Comparison of ENCODE assay signal across 1 cellular context in the genomic region with DNA sequence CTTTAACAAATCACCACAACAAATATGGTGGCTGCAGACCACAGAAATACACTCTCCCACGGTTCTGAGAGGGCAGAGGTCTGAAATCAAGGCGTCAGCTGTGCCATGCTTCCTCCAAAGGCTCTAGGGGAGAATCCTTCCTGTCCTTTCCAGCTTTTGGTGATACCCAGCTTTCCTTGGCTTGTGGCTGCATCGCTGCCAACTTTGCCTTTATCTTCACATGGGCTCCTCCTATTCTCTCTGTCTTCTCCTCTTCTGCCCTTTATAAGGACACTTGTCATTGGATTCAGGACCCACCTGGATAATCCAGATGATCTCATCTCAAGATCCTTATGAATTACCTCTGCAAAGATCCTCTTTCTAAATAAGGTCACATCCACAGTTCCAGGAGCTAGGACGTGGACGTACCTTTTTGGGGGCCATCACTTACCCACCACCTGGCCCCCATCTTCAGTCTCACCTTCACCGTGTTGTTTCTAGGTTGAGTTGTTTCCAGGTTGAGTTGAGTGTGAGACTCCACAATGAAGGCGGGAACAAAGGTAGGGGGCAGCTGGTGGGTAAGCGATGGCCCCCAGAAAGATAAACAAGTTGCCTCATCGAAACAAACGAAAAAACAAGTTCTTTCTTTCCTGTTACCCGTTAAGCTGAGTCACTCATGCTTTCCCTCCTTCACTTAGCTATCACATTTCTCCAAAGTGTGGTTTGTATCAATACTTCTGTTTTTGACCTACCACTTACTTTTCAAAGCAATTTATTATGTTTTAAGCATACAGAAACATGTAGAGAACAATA.
TF ChIP-seq lines count a peak whose summit lies in the region.

No MANE protein-coding gene starts in this region.

TF ChIP-seq in HepG2, 621 proteins besides CTCF, POLR2A, EP300 and RAD21 (continued from another document):
- TF ChIP-seq MNT (IDR thresholded peaks at IDR 0.05), result no peak
- TF ChIP-seq ZNF329 (CRISPR knock-in tag; IDR thresholded peaks at IDR 0.05; ENCODE audit: low read depth), result no peak
- no peak for TF ChIP-seq GPBP1L1 (CRISPR knock-in tag; IDR thresholded peaks at IDR 0.05)
- TF ChIP-seq ZNF33B (CRISPR knock-in tag; IDR thresholded peaks at IDR 0.05), result no peak
- no peak for TF ChIP-seq ZNF34 (CRISPR knock-in tag; IDR thresholded peaks at IDR 0.05; ENCODE audit: borderline replicate concordance)
- TF ChIP-seq ZNF468 (CRISPR knock-in tag; IDR thresholded peaks at IDR 0.05), result no peak
- no peak for TF ChIP-seq KMT2A (CRISPR knock-in tag; IDR thresholded peaks at IDR 0.05)
- no peak for TF ChIP-seq FLYWCH1 (CRISPR knock-in tag; IDR thresholded peaks at IDR 0.05)
- peak; percentile 50; the same call in 1 of the 2 replicates for TF ChIP-seq CHD4 (IDR thresholded peaks at IDR 0.05; ENCODE audit: borderline replicate concordance, low read length)
- no peak for TF ChIP-seq SRY (CRISPR knock-in tag; IDR thresholded peaks at IDR 0.05)
- TF ChIP-seq ZMYM3 (CRISPR knock-in tag; IDR thresholded peaks at IDR 0.05), result peak; percentile 67; the same call in 1 of the 2 replicates
- TF ChIP-seq, protein P1, sequence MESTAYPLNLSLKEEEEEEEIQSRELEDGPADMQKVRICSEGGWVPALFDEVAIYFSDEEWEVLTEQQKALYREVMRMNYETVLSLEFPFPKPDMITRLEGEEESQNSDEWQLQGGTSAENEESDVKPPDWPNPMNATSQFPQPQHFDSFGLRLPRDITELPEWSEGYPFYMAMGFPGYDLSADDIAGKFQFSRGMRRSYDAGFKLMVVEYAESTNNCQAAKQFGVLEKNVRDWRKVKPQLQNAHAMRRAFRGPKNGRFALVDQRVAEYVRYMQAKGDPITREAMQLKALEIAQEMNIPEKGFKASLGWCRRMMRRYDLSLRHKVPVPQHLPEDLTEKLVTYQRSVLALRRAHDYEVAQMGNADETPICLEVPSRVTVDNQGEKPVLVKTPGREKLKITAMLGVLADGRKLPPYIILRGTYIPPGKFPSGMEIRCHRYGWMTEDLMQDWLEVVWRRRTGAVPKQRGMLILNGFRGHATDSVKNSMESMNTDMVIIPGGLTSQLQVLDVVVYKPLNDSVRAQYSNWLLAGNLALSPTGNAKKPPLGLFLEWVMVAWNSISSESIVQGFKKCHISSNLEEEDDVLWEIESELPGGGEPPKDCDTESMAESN (CRISPR knock-in tag; conservative IDR thresholded peaks at IDR 0.05), result no peak
- TF ChIP-seq, protein P2, sequence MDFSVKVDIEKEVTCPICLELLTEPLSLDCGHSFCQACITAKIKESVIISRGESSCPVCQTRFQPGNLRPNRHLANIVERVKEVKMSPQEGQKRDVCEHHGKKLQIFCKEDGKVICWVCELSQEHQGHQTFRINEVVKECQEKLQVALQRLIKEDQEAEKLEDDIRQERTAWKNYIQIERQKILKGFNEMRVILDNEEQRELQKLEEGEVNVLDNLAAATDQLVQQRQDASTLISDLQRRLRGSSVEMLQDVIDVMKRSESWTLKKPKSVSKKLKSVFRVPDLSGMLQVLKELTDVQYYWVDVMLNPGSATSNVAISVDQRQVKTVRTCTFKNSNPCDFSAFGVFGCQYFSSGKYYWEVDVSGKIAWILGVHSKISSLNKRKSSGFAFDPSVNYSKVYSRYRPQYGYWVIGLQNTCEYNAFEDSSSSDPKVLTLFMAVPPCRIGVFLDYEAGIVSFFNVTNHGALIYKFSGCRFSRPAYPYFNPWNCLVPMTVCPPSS (IDR thresholded peaks at IDR 0.05), result no peak
- TF ChIP-seq ZNF543 (CRISPR knock-in tag; IDR thresholded peaks at IDR 0.05), result no peak
- no peak for TF ChIP-seq ZNF337 (CRISPR knock-in tag; IDR thresholded peaks at IDR 0.05; ENCODE audit: borderline replicate concordance, low read depth)
- no peak for TF ChIP-seq GTF3A (CRISPR knock-in tag; conservative IDR thresholded peaks at IDR 0.05)
- no peak for TF ChIP-seq TP53 (CRISPR knock-in tag; conservative IDR thresholded peaks at IDR 0.05)
- TF ChIP-seq GPN1 (CRISPR knock-in tag; IDR thresholded peaks at IDR 0.05; ENCODE audit: borderline replicate concordance), result no peak
- no peak for TF ChIP-seq TERF1 (CRISPR knock-in tag; IDR thresholded peaks at IDR 0.05)
- TF ChIP-seq SOX13 (IDR thresholded peaks at IDR 0.05), result no peak
- TF ChIP-seq SOX13 (CRISPR knock-in tag; conservative IDR thresholded peaks at IDR 0.05 in 1 of 2, IDR thresholded peaks at IDR 0.05 in 1 of 2), result peak in 1 of 2 experiments; percentile 15; a peak in 1 of 4 replicates
- peak; percentile 60 for TF ChIP-seq FOSL2 (CRISPR knock-in tag; IDR thresholded peaks at IDR 0.05)
- no peak for TF ChIP-seq ZNF343 (CRISPR knock-in tag; IDR thresholded peaks at IDR 0.05)
- no peak for TF ChIP-seq HNF4G (IDR thresholded peaks at IDR 0.05; ENCODE audit: borderline replicate concordance, low read depth, low read length)
- TF ChIP-seq HNF4G (CRISPR knock-in tag; IDR thresholded peaks at IDR 0.05; ENCODE audit: borderline replicate concordance, low read depth), result no peak
- no peak for TF ChIP-seq SALL1 (CRISPR knock-in tag; IDR thresholded peaks at IDR 0.05)
- no peak for TF ChIP-seq NR1H2 (CRISPR knock-in tag; IDR thresholded peaks at IDR 0.05; ENCODE audit: borderline replicate concordance, low read depth)
- TF ChIP-seq, protein P3, sequence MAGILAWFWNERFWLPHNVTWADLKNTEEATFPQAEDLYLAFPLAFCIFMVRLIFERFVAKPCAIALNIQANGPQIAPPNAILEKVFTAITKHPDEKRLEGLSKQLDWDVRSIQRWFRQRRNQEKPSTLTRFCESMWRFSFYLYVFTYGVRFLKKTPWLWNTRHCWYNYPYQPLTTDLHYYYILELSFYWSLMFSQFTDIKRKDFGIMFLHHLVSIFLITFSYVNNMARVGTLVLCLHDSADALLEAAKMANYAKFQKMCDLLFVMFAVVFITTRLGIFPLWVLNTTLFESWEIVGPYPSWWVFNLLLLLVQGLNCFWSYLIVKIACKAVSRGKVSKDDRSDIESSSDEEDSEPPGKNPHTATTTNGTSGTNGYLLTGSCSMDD (CRISPR knock-in tag; IDR thresholded peaks at IDR 0.05), result no peak
- TF ChIP-seq REST (IDR thresholded peaks at IDR 0.05; ENCODE audit: borderline replicate concordance in 1 of 2, low read depth in 1 of 2, low read length in 2 of 2), result no peak
- TF ChIP-seq, protein P4, sequence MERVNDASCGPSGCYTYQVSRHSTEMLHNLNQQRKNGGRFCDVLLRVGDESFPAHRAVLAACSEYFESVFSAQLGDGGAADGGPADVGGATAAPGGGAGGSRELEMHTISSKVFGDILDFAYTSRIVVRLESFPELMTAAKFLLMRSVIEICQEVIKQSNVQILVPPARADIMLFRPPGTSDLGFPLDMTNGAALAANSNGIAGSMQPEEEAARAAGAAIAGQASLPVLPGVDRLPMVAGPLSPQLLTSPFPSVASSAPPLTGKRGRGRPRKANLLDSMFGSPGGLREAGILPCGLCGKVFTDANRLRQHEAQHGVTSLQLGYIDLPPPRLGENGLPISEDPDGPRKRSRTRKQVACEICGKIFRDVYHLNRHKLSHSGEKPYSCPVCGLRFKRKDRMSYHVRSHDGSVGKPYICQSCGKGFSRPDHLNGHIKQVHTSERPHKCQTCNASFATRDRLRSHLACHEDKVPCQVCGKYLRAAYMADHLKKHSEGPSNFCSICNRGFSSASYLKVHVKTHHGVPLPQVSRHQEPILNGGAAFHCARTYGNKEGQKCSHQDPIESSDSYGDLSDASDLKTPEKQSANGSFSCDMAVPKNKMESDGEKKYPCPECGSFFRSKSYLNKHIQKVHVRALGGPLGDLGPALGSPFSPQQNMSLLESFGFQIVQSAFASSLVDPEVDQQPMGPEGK (CRISPR knock-in tag; IDR thresholded peaks at IDR 0.05), result peak; percentile 56
- TF ChIP-seq ZNF841 (CRISPR knock-in tag; IDR thresholded peaks at IDR 0.05; ENCODE audit: borderline replicate concordance), result no peak
- no peak for TF ChIP-seq ZNF292 (CRISPR knock-in tag; IDR thresholded peaks at IDR 0.05; ENCODE audit: borderline replicate concordance, low read depth)
- TF ChIP-seq CEBPB (IDR thresholded peaks at IDR 0.05; ENCODE audit: borderline replicate concordance, low read depth, low read length), result no peak
- TF ChIP-seq, protein P5, sequence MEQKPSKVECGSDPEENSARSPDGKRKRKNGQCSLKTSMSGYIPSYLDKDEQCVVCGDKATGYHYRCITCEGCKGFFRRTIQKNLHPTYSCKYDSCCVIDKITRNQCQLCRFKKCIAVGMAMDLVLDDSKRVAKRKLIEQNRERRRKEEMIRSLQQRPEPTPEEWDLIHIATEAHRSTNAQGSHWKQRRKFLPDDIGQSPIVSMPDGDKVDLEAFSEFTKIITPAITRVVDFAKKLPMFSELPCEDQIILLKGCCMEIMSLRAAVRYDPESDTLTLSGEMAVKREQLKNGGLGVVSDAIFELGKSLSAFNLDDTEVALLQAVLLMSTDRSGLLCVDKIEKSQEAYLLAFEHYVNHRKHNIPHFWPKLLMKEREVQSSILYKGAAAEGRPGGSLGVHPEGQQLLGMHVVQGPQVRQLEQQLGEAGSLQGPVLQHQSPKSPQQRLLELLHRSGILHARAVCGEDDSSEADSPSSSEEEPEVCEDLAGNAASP (CRISPR knock-in tag; IDR thresholded peaks at IDR 0.05; ENCODE audit: borderline replicate concordance), result no peak
- no peak for TF ChIP-seq STAG1 (CRISPR knock-in tag; IDR thresholded peaks at IDR 0.05)
- TF ChIP-seq KDM1A (CRISPR knock-in tag; IDR thresholded peaks at IDR 0.05), result 0 out of 2 replicates have a peak, but pooled peaks have one; percentile 18
- TF ChIP-seq FOXA1 (IDR thresholded peaks at IDR 0.05), result no peak
- peak; percentile 19; the same call in 1 of the 2 replicates for TF ChIP-seq FOXA1 (CRISPR knock-in tag; IDR thresholded peaks at IDR 0.05)
- TF ChIP-seq, protein P6, sequence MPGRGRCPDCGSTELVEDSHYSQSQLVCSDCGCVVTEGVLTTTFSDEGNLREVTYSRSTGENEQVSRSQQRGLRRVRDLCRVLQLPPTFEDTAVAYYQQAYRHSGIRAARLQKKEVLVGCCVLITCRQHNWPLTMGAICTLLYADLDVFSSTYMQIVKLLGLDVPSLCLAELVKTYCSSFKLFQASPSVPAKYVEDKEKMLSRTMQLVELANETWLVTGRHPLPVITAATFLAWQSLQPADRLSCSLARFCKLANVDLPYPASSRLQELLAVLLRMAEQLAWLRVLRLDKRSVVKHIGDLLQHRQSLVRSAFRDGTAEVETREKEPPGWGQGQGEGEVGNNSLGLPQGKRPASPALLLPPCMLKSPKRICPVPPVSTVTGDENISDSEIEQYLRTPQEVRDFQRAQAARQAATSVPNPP (CRISPR knock-in tag; IDR thresholded peaks at IDR 0.05), result no peak
- no peak for TF ChIP-seq MAX (IDR thresholded peaks at IDR 0.05)
- no peak for TF ChIP-seq ZNF138 (CRISPR knock-in tag; IDR thresholded peaks at IDR 0.05; ENCODE audit: low read depth)
- no peak for TF ChIP-seq HMG20B (CRISPR knock-in tag; conservative IDR thresholded peaks at IDR 0.05)
- no peak for TF ChIP-seq NCOR1 (IDR thresholded peaks at IDR 0.05; ENCODE audit: borderline replicate concordance, low read length)
- no peak for TF ChIP-seq SP140L (CRISPR knock-in tag; IDR thresholded peaks at IDR 0.05; ENCODE audit: borderline replicate concordance)
- TF ChIP-seq ONECUT2 (CRISPR knock-in tag; IDR thresholded peaks at IDR 0.05), result no peak
